ENCODE assay signal across 1 cellular context in the genomic region with DNA sequence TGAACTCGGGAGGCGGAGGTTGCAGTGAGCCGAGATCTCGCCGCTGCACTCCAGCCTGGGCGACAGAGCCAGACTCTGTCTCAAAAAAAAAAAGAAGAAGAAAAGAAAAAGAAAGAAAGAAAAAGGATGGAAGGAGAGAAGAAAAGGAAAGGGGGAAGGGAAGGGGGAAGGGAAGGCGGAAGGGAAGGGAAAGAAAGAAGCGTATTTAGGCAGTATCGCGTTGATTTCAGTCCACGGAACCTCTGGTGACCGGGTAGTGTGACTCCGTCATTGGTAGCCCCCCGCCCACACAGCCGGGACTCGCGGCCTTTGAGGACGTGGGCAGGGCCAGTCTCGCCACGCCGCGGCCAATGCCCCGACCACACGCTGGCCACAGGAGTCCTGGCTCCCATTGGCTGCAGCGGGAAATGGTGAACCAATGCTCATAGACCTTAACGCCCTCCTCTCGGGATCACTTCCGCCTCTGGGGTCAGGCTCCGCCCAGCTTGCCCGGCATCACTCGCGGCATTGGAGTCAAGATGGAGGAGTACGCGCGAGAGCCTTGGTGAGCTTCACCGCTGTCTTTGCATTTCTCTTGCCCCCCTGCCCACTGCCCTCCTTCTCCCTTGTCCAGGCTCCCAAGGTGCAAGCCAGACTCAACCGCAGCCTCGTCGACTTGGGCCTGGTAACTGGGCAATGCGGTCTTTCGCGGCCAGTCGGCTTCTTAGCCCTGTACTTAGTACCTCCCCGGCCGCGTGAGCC.
A peak's percentile ranks its signal among the peaks of the same experiment; 100 is the strongest.
TF ChIP-seq lines count a peak whose summit lies in the region.

A gene (plus strand): TSS at position 495 of the 741 bp plus-strand sequence. CDS start 24 bp downstream, at position 519.

TF ChIP-seq in H1, 55 proteins besides CTCF, POLR2A, EP300 and RAD21 (continued from another document):
- TF ChIP-seq RXRA (IDR thresholded peaks at IDR 0.05; ENCODE audit: insufficient read depth, low read depth, low read length) (no peak), HDAC6 (IDR thresholded peaks at IDR 0.05; ENCODE audit: low read depth, low read length) (no peak), MAFK (IDR thresholded peaks at IDR 0.05; ENCODE audit: low read depth, low read length) (no peak), HDAC2 (IDR thresholded peaks at IDR 0.05; ENCODE audit: borderline replicate concordance in 1 of 2, low read depth in 2 of 2, low read length in 2 of 2) (peak; percentile 87; a peak in 3 of 4 replicates), KDM5A (IDR thresholded peaks at IDR 0.05; ENCODE audit: low read length) (peak; percentile 96), BCL11A (IDR thresholded peaks at IDR 0.05; ENCODE audit: low read depth in 2 of 2, low read length in 2 of 2) (no peak), GTF2F1 (IDR thresholded peaks at IDR 0.05; ENCODE audit: borderline replicate concordance, low read depth, low read length) (no peak), SP4 (IDR thresholded peaks at IDR 0.05; ENCODE audit: low read length) (0 out of 2 replicates have a peak, but pooled peaks have one; percentile 41), SP2 (IDR thresholded peaks at IDR 0.05; ENCODE audit: low read length) (no peak), SIX5 (IDR thresholded peaks at IDR 0.05; ENCODE audit: low read depth, low read length) (no peak), JUND (IDR thresholded peaks at IDR 0.05; ENCODE audit: low read length) (no peak), CREB1 (IDR thresholded peaks at IDR 0.05) (0 out of 2 replicates have a peak, but pooled peaks have one; percentile 4), BACH1 (IDR thresholded peaks at IDR 0.05; ENCODE audit: low read length) (peak; percentile 81), ZNF274 (IDR thresholded peaks at IDR 0.05; ENCODE audit: borderline replicate concordance, extremely low read depth, low read length) (no peak), KDM1A (IDR thresholded peaks at IDR 0.05; ENCODE audit: borderline replicate concordance, low read length) (no peak), CTBP2 (IDR thresholded peaks at IDR 0.05; ENCODE audit: borderline replicate concordance, insufficient read depth, insufficient read length, low read length) (no peak), POU5F1 (IDR thresholded peaks at IDR 0.05; ENCODE audit: low read depth, low read length) (no peak), SAP30 (IDR thresholded peaks at IDR 0.05; ENCODE audit: insufficient read depth, insufficient replicate concordance, low read length) (no peak), SRF (IDR thresholded peaks at IDR 0.05; ENCODE audit: low read depth, low read length) (no peak), RFX5 (IDR thresholded peaks at IDR 0.05; ENCODE audit: borderline replicate concordance, low read depth, low read length) (no peak), TBP (IDR thresholded peaks at IDR 0.05; ENCODE audit: low read depth, low read length) (peak; percentile 80), YY1 (IDR thresholded peaks at IDR 0.05; ENCODE audit: low read depth, low read length) (peak; percentile 93), CBX8 (IDR thresholded peaks at IDR 0.05; ENCODE audit: borderline replicate concordance, low read depth, low read length) (no peak), SP1 (IDR thresholded peaks at IDR 0.05; ENCODE audit: low read depth, low read length) (peak; percentile 70; the same call in 1 of the 2 replicates), CEBPB (IDR thresholded peaks at IDR 0.05; ENCODE audit: low read depth, low read length) (no peak), TEAD4 (IDR thresholded peaks at IDR 0.05; ENCODE audit: low read depth, low read length) (no peak), GABPA (IDR thresholded peaks at IDR 0.05; ENCODE audit: borderline replicate concordance, insufficient read depth, low read length) (peak; percentile 52; the same call in 1 of the 2 replicates), KDM4A (IDR thresholded peaks at IDR 0.05; ENCODE audit: low read depth, low read length, severe bottlenecking) (peak; percentile 85), SIRT6 (IDR thresholded peaks at IDR 0.05; ENCODE audit: low read length) (no peak), SIN3A (conservative IDR thresholded peaks at IDR 0.05 in 1 of 2, IDR thresholded peaks at IDR 0.05 in 1 of 2; ENCODE audit: low read depth in 1 of 2, low read length in 2 of 2) (0 out of 4 replicates have a peak, but pooled peaks have one; percentile 7 to 30), TAF1 (IDR thresholded peaks at IDR 0.05; ENCODE audit: low read depth, low read length) (peak; percentile 96), ASH2L (IDR thresholded peaks at IDR 0.05; ENCODE audit: low read length) (peak; percentile 87), CHD2 (IDR thresholded peaks at IDR 0.05; ENCODE audit: low read length) (peak; percentile 45; the same call in 1 of the 2 replicates), CHD1 (IDR thresholded peaks at IDR 0.05; ENCODE audit: low read depth, low read length) (no peak), BRCA1 (IDR thresholded peaks at IDR 0.05; ENCODE audit: low read depth, low read length) (peak; percentile 6; the same call in 1 of the 2 replicates), EGR1 (IDR thresholded peaks at IDR 0.05; ENCODE audit: borderline replicate concordance, low read depth, low read length) (no peak), TAF7 (optimal IDR thresholded peaks at IDR 0.05; ENCODE audit: borderline replicate concordance, low read depth, low read length) (peak; percentile 81), RBBP5 (IDR thresholded peaks at IDR 0.05; ENCODE audit: borderline replicate concordance, low read depth, low read length) (peak; percentile 65), TCF12 (IDR thresholded peaks at IDR 0.05; ENCODE audit: low read depth, low read length) (0 out of 2 replicates have a peak, but pooled peaks have one; percentile 21), CBX5 (IDR thresholded peaks at IDR 0.05; ENCODE audit: low read depth, low read length) (no peak), EZH2 (IDR thresholded peaks at IDR 0.05; ENCODE audit: low read depth, low read length, severe bottlenecking) (no peak)
- TF ChIP-seq, protein P1, sequence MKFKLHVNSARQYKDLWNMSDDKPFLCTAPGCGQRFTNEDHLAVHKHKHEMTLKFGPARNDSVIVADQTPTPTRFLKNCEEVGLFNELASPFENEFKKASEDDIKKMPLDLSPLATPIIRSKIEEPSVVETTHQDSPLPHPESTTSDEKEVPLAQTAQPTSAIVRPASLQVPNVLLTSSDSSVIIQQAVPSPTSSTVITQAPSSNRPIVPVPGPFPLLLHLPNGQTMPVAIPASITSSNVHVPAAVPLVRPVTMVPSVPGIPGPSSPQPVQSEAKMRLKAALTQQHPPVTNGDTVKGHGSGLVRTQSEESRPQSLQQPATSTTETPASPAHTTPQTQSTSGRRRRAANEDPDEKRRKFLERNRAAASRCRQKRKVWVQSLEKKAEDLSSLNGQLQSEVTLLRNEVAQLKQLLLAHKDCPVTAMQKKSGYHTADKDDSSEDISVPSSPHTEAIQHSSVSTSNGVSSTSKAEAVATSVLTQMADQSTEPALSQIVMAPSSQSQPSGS (IDR thresholded peaks at IDR 0.05; ENCODE audit: low read length) = peak; percentile 84; the same call in 1 of the 2 replicates
- TF ChIP-seq, protein P2, sequence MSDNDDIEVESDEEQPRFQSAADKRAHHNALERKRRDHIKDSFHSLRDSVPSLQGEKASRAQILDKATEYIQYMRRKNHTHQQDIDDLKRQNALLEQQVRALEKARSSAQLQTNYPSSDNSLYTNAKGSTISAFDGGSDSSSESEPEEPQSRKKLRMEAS (IDR thresholded peaks at IDR 0.05) = peak; percentile 64
- TF ChIP-seq, protein P3, sequence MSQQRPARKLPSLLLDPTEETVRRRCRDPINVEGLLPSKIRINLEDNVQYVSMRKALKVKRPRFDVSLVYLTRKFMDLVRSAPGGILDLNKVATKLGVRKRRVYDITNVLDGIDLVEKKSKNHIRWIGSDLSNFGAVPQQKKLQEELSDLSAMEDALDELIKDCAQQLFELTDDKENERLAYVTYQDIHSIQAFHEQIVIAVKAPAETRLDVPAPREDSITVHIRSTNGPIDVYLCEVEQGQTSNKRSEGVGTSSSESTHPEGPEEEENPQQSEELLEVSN (IDR thresholded peaks at IDR 0.05) = peak; percentile 23; the same call in 1 of the 2 replicates
- TF ChIP-seq, protein P4, sequence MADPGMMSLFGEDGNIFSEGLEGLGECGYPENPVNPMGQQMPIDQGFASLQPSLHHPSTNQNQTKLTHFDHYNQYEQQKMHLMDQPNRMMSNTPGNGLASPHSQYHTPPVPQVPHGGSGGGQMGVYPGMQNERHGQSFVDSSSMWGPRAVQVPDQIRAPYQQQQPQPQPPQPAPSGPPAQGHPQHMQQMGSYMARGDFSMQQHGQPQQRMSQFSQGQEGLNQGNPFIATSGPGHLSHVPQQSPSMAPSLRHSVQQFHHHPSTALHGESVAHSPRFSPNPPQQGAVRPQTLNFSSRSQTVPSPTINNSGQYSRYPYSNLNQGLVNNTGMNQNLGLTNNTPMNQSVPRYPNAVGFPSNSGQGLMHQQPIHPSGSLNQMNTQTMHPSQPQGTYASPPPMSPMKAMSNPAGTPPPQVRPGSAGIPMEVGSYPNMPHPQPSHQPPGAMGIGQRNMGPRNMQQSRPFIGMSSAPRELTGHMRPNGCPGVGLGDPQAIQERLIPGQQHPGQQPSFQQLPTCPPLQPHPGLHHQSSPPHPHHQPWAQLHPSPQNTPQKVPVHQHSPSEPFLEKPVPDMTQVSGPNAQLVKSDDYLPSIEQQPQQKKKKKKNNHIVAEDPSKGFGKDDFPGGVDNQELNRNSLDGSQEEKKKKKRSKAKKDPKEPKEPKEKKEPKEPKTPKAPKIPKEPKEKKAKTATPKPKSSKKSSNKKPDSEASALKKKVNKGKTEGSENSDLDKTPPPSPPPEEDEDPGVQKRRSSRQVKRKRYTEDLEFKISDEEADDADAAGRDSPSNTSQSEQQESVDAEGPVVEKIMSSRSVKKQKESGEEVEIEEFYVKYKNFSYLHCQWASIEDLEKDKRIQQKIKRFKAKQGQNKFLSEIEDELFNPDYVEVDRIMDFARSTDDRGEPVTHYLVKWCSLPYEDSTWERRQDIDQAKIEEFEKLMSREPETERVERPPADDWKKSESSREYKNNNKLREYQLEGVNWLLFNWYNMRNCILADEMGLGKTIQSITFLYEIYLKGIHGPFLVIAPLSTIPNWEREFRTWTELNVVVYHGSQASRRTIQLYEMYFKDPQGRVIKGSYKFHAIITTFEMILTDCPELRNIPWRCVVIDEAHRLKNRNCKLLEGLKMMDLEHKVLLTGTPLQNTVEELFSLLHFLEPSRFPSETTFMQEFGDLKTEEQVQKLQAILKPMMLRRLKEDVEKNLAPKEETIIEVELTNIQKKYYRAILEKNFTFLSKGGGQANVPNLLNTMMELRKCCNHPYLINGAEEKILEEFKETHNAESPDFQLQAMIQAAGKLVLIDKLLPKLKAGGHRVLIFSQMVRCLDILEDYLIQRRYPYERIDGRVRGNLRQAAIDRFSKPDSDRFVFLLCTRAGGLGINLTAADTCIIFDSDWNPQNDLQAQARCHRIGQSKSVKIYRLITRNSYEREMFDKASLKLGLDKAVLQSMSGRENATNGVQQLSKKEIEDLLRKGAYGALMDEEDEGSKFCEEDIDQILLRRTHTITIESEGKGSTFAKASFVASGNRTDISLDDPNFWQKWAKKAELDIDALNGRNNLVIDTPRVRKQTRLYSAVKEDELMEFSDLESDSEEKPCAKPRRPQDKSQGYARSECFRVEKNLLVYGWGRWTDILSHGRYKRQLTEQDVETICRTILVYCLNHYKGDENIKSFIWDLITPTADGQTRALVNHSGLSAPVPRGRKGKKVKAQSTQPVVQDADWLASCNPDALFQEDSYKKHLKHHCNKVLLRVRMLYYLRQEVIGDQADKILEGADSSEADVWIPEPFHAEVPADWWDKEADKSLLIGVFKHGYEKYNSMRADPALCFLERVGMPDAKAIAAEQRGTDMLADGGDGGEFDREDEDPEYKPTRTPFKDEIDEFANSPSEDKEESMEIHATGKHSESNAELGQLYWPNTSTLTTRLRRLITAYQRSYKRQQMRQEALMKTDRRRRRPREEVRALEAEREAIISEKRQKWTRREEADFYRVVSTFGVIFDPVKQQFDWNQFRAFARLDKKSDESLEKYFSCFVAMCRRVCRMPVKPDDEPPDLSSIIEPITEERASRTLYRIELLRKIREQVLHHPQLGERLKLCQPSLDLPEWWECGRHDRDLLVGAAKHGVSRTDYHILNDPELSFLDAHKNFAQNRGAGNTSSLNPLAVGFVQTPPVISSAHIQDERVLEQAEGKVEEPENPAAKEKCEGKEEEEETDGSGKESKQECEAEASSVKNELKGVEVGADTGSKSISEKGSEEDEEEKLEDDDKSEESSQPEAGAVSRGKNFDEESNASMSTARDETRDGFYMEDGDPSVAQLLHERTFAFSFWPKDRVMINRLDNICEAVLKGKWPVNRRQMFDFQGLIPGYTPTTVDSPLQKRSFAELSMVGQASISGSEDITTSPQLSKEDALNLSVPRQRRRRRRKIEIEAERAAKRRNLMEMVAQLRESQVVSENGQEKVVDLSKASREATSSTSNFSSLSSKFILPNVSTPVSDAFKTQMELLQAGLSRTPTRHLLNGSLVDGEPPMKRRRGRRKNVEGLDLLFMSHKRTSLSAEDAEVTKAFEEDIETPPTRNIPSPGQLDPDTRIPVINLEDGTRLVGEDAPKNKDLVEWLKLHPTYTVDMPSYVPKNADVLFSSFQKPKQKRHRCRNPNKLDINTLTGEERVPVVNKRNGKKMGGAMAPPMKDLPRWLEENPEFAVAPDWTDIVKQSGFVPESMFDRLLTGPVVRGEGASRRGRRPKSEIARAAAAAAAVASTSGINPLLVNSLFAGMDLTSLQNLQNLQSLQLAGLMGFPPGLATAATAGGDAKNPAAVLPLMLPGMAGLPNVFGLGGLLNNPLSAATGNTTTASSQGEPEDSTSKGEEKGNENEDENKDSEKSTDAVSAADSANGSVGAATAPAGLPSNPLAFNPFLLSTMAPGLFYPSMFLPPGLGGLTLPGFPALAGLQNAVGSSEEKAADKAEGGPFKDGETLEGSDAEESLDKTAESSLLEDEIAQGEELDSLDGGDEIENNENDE (IDR thresholded peaks at IDR 0.05; ENCODE audit: insufficient replicate concordance, low read length) = no peak
- TF ChIP-seq, protein P5, sequence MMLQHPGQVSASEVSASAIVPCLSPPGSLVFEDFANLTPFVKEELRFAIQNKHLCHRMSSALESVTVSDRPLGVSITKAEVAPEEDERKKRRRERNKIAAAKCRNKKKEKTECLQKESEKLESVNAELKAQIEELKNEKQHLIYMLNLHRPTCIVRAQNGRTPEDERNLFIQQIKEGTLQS (IDR thresholded peaks at IDR 0.05; ENCODE audit: insufficient read depth, low read depth, low read length) = no peak
